In genomic region chr12:5514016-5514415, GRCh38 we compare ENCODE assay signal across 30 cellular contexts.
"Had no signal": no experiment of that assay in that cellular context is flagged by ENCODE, and none has a peak within 500 bp of the region (broad histone marks: within the 10 kb centered on the region; RNA-seq: fewer than 3 reads in every experiment).

No MANE protein-coding gene starts in this region.

- DNase-seq: activated CD4-positive, alpha-beta memory T cell treated with anti-CD3 and anti-CD28 coated beads, Interleukin-2, amount 10 ng/mL, durations not matched to agents 7 days and 5 days; activated CD4-positive, alpha-beta T cell treated with anti-CD3 and anti-CD28 coated beads for 1 hour; activated CD4-positive, alpha-beta T cell treated with anti-CD3 and anti-CD28 coated beads, Interleukin-2, amount 10 ng/mL, durations not matched to agents 7 days and 5 days; activated naive CD8-positive, alpha-beta T cell treated with anti-CD3 and anti-CD28 coated beads, Interleukin-2, amount 50 U/mL, for 24 hours; activated T-cell treated with anti-CD3 and anti-CD28 coated beads, Interleukin-2, amount 50 U/mL, for 48 hours; amygdala; caudate nucleus; effector CD4-positive, alpha-beta T cell; gastrocnemius medialis; glutamatergic neuron; hippocampal formation; kidney; left colon; naive B cell; nephron progenitor cell; pancreas; psoas muscle; stimulated activated CD4-positive, alpha-beta T cell treated with anti-CD3 and anti-CD28 coated beads, Interleukin-15, amount 100 ng/mL, for 24 hours; stimulated activated CD4-positive, alpha-beta T cell treated with anti-CD3 and anti-CD28 coated beads, Interleukin-2, amount 100 ng/mL, for 24 hours; stimulated activated naive CD4-positive, alpha-beta T cell; T-helper 17 cell; T1000 had no signal

- ATAC-seq: activated naive CD8-positive, alpha-beta T cell treated with anti-CD3 and anti-CD28 coated beads, Interleukin-2, amount 50 U/mL, for 24 hours; gastrocnemius medialis; left colon; pancreas; psoas muscle; T-helper 17 cell had no signal

- H3K4me1 ChIP-seq: pancreas, psoas muscle had no signal

- H3K36me3 Mint-ChIP-seq: activated naive CD4-positive, alpha-beta T cell treated with anti-CD3 and anti-CD28 coated beads, Interleukin-2, amount 50 U/mL, for 24 hours; mesothelial cell of epicardium; naive B cell had no signal

- H3K4me3 ChIP-seq: gastrocnemius medialis, pancreas, psoas muscle, smooth muscle cell had no signal

- H3K27me3 Mint-ChIP-seq: activated CD4-positive, alpha-beta memory T cell treated with anti-CD3 and anti-CD28 coated beads, Interleukin-2, amount 10 ng/mL, durations not matched to agents 7 days and 5 days had no signal

- H3K9me3 ChIP-seq: gastrocnemius medialis, pancreas, psoas muscle had no signal

- H3K27me3 ChIP-seq: pancreas had no signal

- H3K4me3 Mint-ChIP-seq: activated CD4-positive, alpha-beta memory T cell treated with anti-CD3 and anti-CD28 coated beads, Interleukin-2, amount 10 ng/mL, durations not matched to agents 7 days and 5 days; activated CD4-positive, alpha-beta T cell treated with anti-CD3 and anti-CD28 coated beads, Interleukin-2, amount 10 ng/mL, durations not matched to agents 7 days and 5 days; activated naive CD4-positive, alpha-beta T cell treated with anti-CD3 and anti-CD28 coated beads, Interleukin-2, amount 50 U/mL, for 24 hours; activated naive CD8-positive, alpha-beta T cell treated with anti-CD3 and anti-CD28 coated beads, Interleukin-2, amount 50 U/mL, for 24 hours; dendritic cell treated with granulocyte-macrophage colony-stimulating factor and Interleukin-4, amounts not matched to agents 40 ng/mL and 50 ng/mL, for 4 days; mesothelial cell of epicardium; naive B cell; nephron progenitor cell; T-helper 17 cell; type B pancreatic cell had no signal

- H3K4me2 ChIP-seq: smooth muscle cell had no signal

- H3K27ac Mint-ChIP-seq: activated CD4-positive, alpha-beta memory T cell treated with anti-CD3 and anti-CD28 coated beads, Interleukin-2, amount 10 ng/mL, durations not matched to agents 7 days and 5 days; activated CD4-positive, alpha-beta T cell treated with anti-CD3 and anti-CD28 coated beads, Interleukin-2, amount 10 ng/mL, durations not matched to agents 7 days and 5 days; activated naive CD4-positive, alpha-beta T cell treated with anti-CD3 and anti-CD28 coated beads, Interleukin-2, amount 50 U/mL, for 24 hours; activated naive CD8-positive, alpha-beta T cell treated with anti-CD3 and anti-CD28 coated beads, Interleukin-2, amount 50 U/mL, for 24 hours; activated T-helper 2 cell treated with anti-CD3 and anti-CD28 coated beads, Interferon-gamma antibody, Interleukin-2, Interleukin-4, amounts not matched to agents 10 μg/mL and 5 μg/mL and 100 μg/mL, durations not matched to agents 14 hours and 24 hours and 36 hours; dendritic cell treated with granulocyte-macrophage colony-stimulating factor and Interleukin-4, amounts not matched to agents 40 ng/mL and 50 ng/mL, for 4 days; mesothelial cell of epicardium; naive B cell; nephron progenitor cell; T-helper 17 cell; type B pancreatic cell had no signal

- H3K36me3 ChIP-seq: gastrocnemius medialis, pancreas had no signal

- H3K27ac ChIP-seq: epithelial cell of prostate, gastrocnemius medialis, pancreas, psoas muscle had no signal

- H3K9me3 Mint-ChIP-seq: activated CD4-positive, alpha-beta memory T cell treated with anti-CD3 and anti-CD28 coated beads, Interleukin-2, amount 10 ng/mL, durations not matched to agents 7 days and 5 days; activated CD4-positive, alpha-beta T cell treated with anti-CD3 and anti-CD28 coated beads, Interleukin-2, amount 10 ng/mL, durations not matched to agents 7 days and 5 days; activated naive CD4-positive, alpha-beta T cell treated with anti-CD3 and anti-CD28 coated beads, Interleukin-2, amount 50 U/mL, for 24 hours; activated naive CD8-positive, alpha-beta T cell treated with anti-CD3 and anti-CD28 coated beads, Interleukin-2, amount 50 U/mL, for 24 hours; activated T-helper 2 cell treated with anti-CD3 and anti-CD28 coated beads, Interferon-gamma antibody, Interleukin-2, Interleukin-4, amounts not matched to agents 10 μg/mL and 5 μg/mL and 100 μg/mL, durations not matched to agents 14 hours and 24 hours and 36 hours; dendritic cell treated with granulocyte-macrophage colony-stimulating factor and Interleukin-4, amounts not matched to agents 40 ng/mL and 50 ng/mL, for 4 days; mesothelial cell of epicardium; naive B cell; nephron progenitor cell; type B pancreatic cell had no signal

- H3K4me1 Mint-ChIP-seq: activated CD4-positive, alpha-beta memory T cell treated with anti-CD3 and anti-CD28 coated beads, Interleukin-2, amount 10 ng/mL, durations not matched to agents 7 days and 5 days; activated CD4-positive, alpha-beta T cell treated with anti-CD3 and anti-CD28 coated beads, Interleukin-2, amount 10 ng/mL, durations not matched to agents 7 days and 5 days; activated naive CD4-positive, alpha-beta T cell treated with anti-CD3 and anti-CD28 coated beads, Interleukin-2, amount 50 U/mL, for 24 hours; activated naive CD8-positive, alpha-beta T cell treated with anti-CD3 and anti-CD28 coated beads, Interleukin-2, amount 50 U/mL, for 24 hours; naive B cell; T-helper 17 cell had no signal

- FAIRE-seq: endometrium, kidney, pancreas had no signal
